Comparison of ENCODE assay signal across 30 cellular contexts in genomic region chr7:111413796-111414195, GRCh38.
DNase-seq lines count a peak whose midpoint lies in the region; ATAC-seq and TF ChIP-seq lines count a peak whose summit lies in the region.
"Had no signal": no experiment of that assay in that cellular context is flagged by ENCODE, and none has a peak within 500 bp of the region (broad histone marks: within the 10 kb centered on the region; RNA-seq: fewer than 3 reads in every experiment).

No MANE protein-coding gene starts in this region.

- H3K4me1 Mint-ChIP-seq in chondrocyte (ENCODE audit: low read depth), result peaks cover 28% of the 10 kb centered on the region
- H3K4me1 Mint-ChIP-seq: activated CD4-positive, alpha-beta T cell treated with anti-CD3 and anti-CD28 coated beads, Interleukin-2, amount 10 ng/mL, durations not matched to agents 24 days and 14 days; activated CD8-positive, alpha-beta memory T cell treated with anti-CD3 and anti-CD28 coated beads, Interleukin-2, amount 10 ng/mL, durations not matched to agents 7 days and 5 days had no signal

- no peaks in the 10 kb centered on the region for H3K36me3 Mint-ChIP-seq in chondrocyte (ENCODE audit: low read depth)
- H3K36me3 Mint-ChIP-seq: activated CD8-positive, alpha-beta memory T cell treated with anti-CD3 and anti-CD28 coated beads, Interleukin-2, amount 10 ng/mL, durations not matched to agents 7 days and 5 days had no signal

- H3K9me3 ChIP-seq in iPS-20b (ENCODE audit: insufficient read depth, low read depth, low read length), result no peaks in the 10 kb centered on the region
- H3K9me3 ChIP-seq in MG63, result no peaks in the 10 kb centered on the region
- H3K9me3 ChIP-seq: colonic mucosa, esophagus muscularis mucosa, gastrocnemius medialis, prostate gland, SK-N-SH, spleen, stomach had no signal

- H3K27me3 ChIP-seq in iPS-20b (ENCODE audit: insufficient read depth, low read length) (no peaks in the 10 kb centered on the region), MG63 (no peaks in the 10 kb centered on the region)
- H3K27me3 ChIP-seq: brain microvascular endothelial cell, colonic mucosa, esophagus muscularis mucosa, gastrocnemius medialis, spleen, stomach had no signal

- H3K4me3 ChIP-seq in iPS-20b (ENCODE audit: low read length), result peak overlapping the region; percentile 43
- no peak overlapping the region for H3K4me3 ChIP-seq in MG63
- H3K4me3 ChIP-seq: colonic mucosa, gastrocnemius medialis, prostate gland, spleen, stomach had no signal

- TF ChIP-seq CTCF in chondrocyte (IDR thresholded peaks at IDR 0.05) (peak; percentile 8), RWPE1 (conservative IDR thresholded peaks at IDR 0.05; ENCODE audit: low read depth) (no peak)

- H3K36me3 ChIP-seq in iPS-20b (ENCODE audit: insufficient read depth, low read depth, low read length) (no peaks in the 10 kb centered on the region), MG63 (no peaks in the 10 kb centered on the region)
- H3K36me3 ChIP-seq: brain microvascular endothelial cell, colonic mucosa, esophagus muscularis mucosa, gastrocnemius medialis, prostate gland, spleen, stomach had no signal

- POLR2A ChIA-PET in RWPE1 (lab: Yijun Ruan, JAX; ENCODE audit: low non-redundant PET), result no interaction called here

- intact Hi-C loops in sciatic nerve (cut with DNase I), result no loop called here

- no peak overlapping the region for H3K27ac Mint-ChIP-seq in chondrocyte (ENCODE audit: unreplicated experiment)
- H3K27ac Mint-ChIP-seq: activated CD4-positive, alpha-beta T cell treated with anti-CD3 and anti-CD28 coated beads, Interleukin-2, amount 10 ng/mL, durations not matched to agents 24 days and 14 days; activated CD8-positive, alpha-beta memory T cell treated with anti-CD3 and anti-CD28 coated beads, Interleukin-2, amount 10 ng/mL, durations not matched to agents 7 days and 5 days; activated naive CD8-positive, alpha-beta T cell treated with anti-CD3 and anti-CD28 coated beads for 36 hours; activated T-helper 1 cell treated with anti-CD3 and anti-CD28 coated beads, Interleukin-12 subunit alpha, Interleukin-12 subunit beta, Interleukin-2, Interleukin-4 antibody, amounts not matched to agents 30 ng/mL and 10 ng/mL and 1 ng/mL, durations not matched to agents 14 hours and 24 hours and 36 hours; CD8-positive, alpha-beta T cell; effector memory CD8-positive, alpha-beta T cell; nephron had no signal

- H3K4me1 ChIP-seq in iPS-20b (ENCODE audit: insufficient read depth, low read length), result peaks cover 34% of the 10 kb centered on the region
- H3K4me1 ChIP-seq: colonic mucosa, gastrocnemius medialis, prostate gland, stomach had no signal

- no peaks in the 10 kb centered on the region for H3K9me3 Mint-ChIP-seq in chondrocyte (ENCODE audit: low read depth)
- H3K9me3 Mint-ChIP-seq: activated CD4-positive, alpha-beta T cell treated with anti-CD3 and anti-CD28 coated beads, Interleukin-2, amount 10 ng/mL, durations not matched to agents 24 days and 14 days; activated naive CD8-positive, alpha-beta T cell treated with anti-CD3 and anti-CD28 coated beads for 36 hours; activated T-helper 1 cell treated with anti-CD3 and anti-CD28 coated beads, Interleukin-12 subunit alpha, Interleukin-12 subunit beta, Interleukin-2, Interleukin-4 antibody, amounts not matched to agents 30 ng/mL and 10 ng/mL and 1 ng/mL, durations not matched to agents 14 hours and 24 hours and 36 hours; CD8-positive, alpha-beta T cell; nephron had no signal

- H3K27ac ChIP-seq in iPS-20b (ENCODE audit: low read length), result no peak overlapping the region
- H3K27ac ChIP-seq in RWPE1, result no peak overlapping the region
- H3K27ac ChIP-seq: brain microvascular endothelial cell, colonic mucosa, esophagus muscularis mucosa, gastrocnemius medialis, prostate gland, spleen, stomach had no signal

- ATAC-seq in sciatic nerve (peak; percentile 76), HG03521 (IDR thresholded peaks at IDR 0.05; ENCODE audit: unreplicated experiment) (no peak)
- ATAC-seq: activated CD8-positive, alpha-beta memory T cell treated with anti-CD3 and anti-CD28 coated beads, Interleukin-2, amount 10 ng/mL, durations not matched to agents 7 days and 5 days; CD8-positive, alpha-beta T cell; effector memory CD8-positive, alpha-beta T cell; gastrocnemius medialis; left colon had no signal

- CTCF ChIA-PET in RWPE1 (lab: Yijun Ruan, JAX), result no interaction called here

- peak; percentile 20 for DNase-seq in NCI-H146 (lab: John Stamatoyannopoulos, UW)
- DNase-seq in chondrocyte (ENCODE audit: low spot score), result no peak
- no peak for DNase-seq in sciatic nerve (ENCODE audit: low spot score)
- no peak for DNase-seq in RWPE1 (ENCODE audit: low spot score)
- no peak for DNase-seq in NCI-H526 treated with DMSO at 0.1 percent for 48 hours (lab: John Stamatoyannopoulos, UW)
- no peak for DNase-seq in MG63
- DNase-seq: activated CD4-positive, alpha-beta T cell treated with anti-CD3 and anti-CD28 coated beads, Interleukin-2, amount 10 ng/mL, durations not matched to agents 24 days and 14 days; activated CD8-positive, alpha-beta memory T cell treated with anti-CD3 and anti-CD28 coated beads, Interleukin-2, amount 10 ng/mL, durations not matched to agents 7 days and 5 days; activated naive CD8-positive, alpha-beta T cell treated with anti-CD3 and anti-CD28 coated beads for 36 hours; brain microvascular endothelial cell; CD8-positive, alpha-beta T cell; colonic mucosa; DMS153; effector memory CD8-positive, alpha-beta T cell; gastrocnemius medialis; left colon; midbrain; NCI-H524; SK-N-SH; spleen; stimulated activated CD4-positive, alpha-beta T cell treated with anti-CD3 and anti-CD28 coated beads, Interleukin-4, amount 100 ng/mL, for 24 hours; stomach; T-helper 2 cell; trophoblast cell had no signal

- H3K4me3 Mint-ChIP-seq in chondrocyte (ENCODE audit: unreplicated experiment), result no peak overlapping the region
- H3K4me3 Mint-ChIP-seq: activated CD4-positive, alpha-beta T cell treated with anti-CD3 and anti-CD28 coated beads, Interleukin-2, amount 10 ng/mL, durations not matched to agents 24 days and 14 days; activated CD8-positive, alpha-beta memory T cell treated with anti-CD3 and anti-CD28 coated beads, Interleukin-2, amount 10 ng/mL, durations not matched to agents 7 days and 5 days; activated naive CD8-positive, alpha-beta T cell treated with anti-CD3 and anti-CD28 coated beads for 36 hours; activated T-helper 1 cell treated with anti-CD3 and anti-CD28 coated beads, Interleukin-12 subunit alpha, Interleukin-12 subunit beta, Interleukin-2, Interleukin-4 antibody, amounts not matched to agents 30 ng/mL and 10 ng/mL and 1 ng/mL, durations not matched to agents 14 hours and 24 hours and 36 hours; CD8-positive, alpha-beta T cell; effector memory CD8-positive, alpha-beta T cell; nephron had no signal

- H3K9ac ChIP-seq in iPS-20b (ENCODE audit: low read depth, low read length), result peak overlapping the region; percentile 19; the same call in 1 of the 2 replicates
- H3K9ac ChIP-seq: SK-N-SH had no signal

- H3K27me3 Mint-ChIP-seq in chondrocyte (ENCODE audit: low read depth), result no peaks in the 10 kb centered on the region
- H3K27me3 Mint-ChIP-seq: activated CD4-positive, alpha-beta T cell treated with anti-CD3 and anti-CD28 coated beads, Interleukin-2, amount 10 ng/mL, durations not matched to agents 24 days and 14 days; activated CD8-positive, alpha-beta memory T cell treated with anti-CD3 and anti-CD28 coated beads, Interleukin-2, amount 10 ng/mL, durations not matched to agents 7 days and 5 days; activated naive CD8-positive, alpha-beta T cell treated with anti-CD3 and anti-CD28 coated beads for 36 hours; effector memory CD8-positive, alpha-beta T cell had no signal
